ENCODE assay signal across 1 cellular context in the genomic region with DNA sequence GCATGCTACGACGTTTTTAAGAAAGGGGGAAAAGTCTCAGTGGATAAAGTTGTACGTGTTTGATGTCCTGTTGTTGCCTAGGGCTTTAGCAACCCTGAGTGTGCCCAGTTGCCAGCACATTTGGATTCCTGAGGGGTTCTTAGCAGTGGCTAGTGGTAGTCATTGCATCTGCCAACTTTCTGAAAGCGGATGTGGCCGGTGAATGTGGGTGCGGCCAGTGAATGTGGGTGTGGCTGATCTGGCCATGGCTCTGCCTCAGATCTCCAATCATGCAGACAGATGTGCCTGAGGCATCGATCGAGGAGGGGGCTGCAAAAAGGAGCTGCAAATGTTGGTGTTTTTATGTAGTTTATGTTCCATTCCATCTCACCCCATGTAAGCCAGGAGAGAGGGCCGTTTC.
TF ChIP-seq lines count a peak whose summit lies in the region.

No MANE protein-coding gene starts in this region.

TF ChIP-seq in GM23338, 12 proteins besides CTCF, POLR2A, EP300 and RAD21 (continued from another document):
- TF ChIP-seq, protein P1, sequence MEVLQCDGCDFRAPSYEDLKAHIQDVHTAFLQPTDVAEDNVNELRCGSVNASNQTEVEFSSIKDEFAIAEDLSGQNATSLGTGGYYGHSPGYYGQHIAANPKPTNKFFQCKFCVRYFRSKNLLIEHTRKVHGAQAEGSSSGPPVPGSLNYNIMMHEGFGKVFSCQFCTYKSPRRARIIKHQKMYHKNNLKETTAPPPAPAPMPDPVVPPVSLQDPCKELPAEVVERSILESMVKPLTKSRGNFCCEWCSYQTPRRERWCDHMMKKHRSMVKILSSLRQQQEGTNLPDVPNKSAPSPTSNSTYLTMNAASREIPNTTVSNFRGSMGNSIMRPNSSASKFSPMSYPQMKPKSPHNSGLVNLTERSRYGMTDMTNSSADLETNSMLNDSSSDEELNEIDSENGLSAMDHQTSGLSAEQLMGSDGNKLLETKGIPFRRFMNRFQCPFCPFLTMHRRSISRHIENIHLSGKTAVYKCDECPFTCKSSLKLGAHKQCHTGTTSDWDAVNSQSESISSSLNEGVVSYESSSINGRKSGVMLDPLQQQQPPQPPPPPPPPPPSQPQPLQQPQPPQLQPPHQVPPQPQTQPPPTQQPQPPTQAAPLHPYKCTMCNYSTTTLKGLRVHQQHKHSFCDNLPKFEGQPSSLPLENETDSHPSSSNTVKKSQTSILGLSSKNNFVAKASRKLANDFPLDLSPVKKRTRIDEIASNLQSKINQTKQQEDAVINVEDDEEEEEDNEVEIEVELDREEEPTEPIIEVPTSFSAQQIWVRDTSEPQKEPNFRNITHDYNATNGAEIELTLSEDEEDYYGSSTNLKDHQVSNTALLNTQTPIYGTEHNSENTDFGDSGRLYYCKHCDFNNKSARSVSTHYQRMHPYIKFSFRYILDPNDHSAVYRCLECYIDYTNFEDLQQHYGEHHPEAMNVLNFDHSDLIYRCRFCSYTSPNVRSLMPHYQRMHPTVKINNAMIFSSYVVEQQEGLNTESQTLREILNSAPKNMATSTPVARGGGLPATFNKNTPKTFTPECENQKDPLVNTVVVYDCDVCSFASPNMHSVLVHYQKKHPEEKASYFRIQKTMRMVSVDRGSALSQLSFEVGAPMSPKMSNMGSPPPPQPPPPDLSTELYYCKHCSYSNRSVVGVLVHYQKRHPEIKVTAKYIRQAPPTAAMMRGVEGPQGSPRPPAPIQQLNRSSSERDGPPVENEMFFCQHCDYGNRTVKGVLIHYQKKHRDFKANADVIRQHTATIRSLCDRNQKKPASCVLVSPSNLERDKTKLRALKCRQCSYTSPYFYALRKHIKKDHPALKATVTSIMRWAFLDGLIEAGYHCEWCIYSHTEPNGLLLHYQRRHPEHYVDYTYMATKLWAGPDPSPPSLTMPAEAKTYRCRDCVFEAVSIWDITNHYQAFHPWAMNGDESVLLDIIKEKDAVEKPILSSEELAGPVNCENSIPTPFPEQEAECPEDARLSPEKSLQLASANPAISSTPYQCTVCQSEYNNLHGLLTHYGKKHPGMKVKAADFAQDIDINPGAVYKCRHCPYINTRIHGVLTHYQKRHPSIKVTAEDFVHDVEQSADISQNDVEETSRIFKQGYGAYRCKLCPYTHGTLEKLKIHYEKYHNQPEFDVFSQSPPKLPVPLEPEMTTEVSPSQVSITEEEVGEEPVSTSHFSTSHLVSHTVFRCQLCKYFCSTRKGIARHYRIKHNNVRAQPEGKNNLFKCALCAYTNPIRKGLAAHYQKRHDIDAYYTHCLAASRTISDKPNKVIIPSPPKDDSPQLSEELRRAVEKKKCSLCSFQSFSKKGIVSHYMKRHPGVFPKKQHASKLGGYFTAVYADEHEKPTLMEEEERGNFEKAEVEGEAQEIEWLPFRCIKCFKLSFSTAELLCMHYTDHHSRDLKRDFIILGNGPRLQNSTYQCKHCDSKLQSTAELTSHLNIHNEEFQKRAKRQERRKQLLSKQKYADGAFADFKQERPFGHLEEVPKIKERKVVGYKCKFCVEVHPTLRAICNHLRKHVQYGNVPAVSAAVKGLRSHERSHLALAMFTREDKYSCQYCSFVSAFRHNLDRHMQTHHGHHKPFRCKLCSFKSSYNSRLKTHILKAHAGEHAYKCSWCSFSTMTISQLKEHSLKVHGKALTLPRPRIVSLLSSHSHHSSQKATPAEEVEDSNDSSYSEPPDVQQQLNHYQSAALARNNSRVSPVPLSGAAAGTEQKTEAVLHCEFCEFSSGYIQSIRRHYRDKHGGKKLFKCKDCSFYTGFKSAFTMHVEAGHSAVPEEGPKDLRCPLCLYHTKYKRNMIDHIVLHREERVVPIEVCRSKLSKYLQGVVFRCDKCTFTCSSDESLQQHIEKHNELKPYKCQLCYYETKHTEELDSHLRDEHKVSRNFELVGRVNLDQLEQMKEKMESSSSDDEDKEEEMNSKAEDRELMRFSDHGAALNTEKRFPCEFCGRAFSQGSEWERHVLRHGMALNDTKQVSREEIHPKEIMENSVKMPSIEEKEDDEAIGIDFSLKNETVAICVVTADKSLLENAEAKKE (CRISPR knock-in tag; IDR thresholded peaks at IDR 0.05) = no peak
- TF ChIP-seq POLR2AphosphoS5 (IDR thresholded peaks at IDR 0.05; ENCODE audit: low read depth) (no peak), NANOG (IDR thresholded peaks at IDR 0.05; ENCODE audit: borderline replicate concordance) (no peak), ZNF331 (CRISPR knock-in tag; IDR thresholded peaks at IDR 0.05; ENCODE audit: low read depth) (no peak), ZNF114 (CRISPR knock-in tag; IDR thresholded peaks at IDR 0.05) (no peak), CREB1 (CRISPR knock-in tag; IDR thresholded peaks at IDR 0.05; ENCODE audit: low read depth) (no peak), JUNB (IDR thresholded peaks at IDR 0.05; ENCODE audit: unreplicated experiment) (no peak), EZH2phosphoT487 (IDR thresholded peaks at IDR 0.05; ENCODE audit: unreplicated experiment) (no peak)
- TF ChIP-seq, protein P2, sequence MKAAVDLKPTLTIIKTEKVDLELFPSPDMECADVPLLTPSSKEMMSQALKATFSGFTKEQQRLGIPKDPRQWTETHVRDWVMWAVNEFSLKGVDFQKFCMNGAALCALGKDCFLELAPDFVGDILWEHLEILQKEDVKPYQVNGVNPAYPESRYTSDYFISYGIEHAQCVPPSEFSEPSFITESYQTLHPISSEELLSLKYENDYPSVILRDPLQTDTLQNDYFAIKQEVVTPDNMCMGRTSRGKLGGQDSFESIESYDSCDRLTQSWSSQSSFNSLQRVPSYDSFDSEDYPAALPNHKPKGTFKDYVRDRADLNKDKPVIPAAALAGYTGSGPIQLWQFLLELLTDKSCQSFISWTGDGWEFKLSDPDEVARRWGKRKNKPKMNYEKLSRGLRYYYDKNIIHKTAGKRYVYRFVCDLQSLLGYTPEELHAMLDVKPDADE (IDR thresholded peaks at IDR 0.05) = no peak
- TF ChIP-seq, protein P3, sequence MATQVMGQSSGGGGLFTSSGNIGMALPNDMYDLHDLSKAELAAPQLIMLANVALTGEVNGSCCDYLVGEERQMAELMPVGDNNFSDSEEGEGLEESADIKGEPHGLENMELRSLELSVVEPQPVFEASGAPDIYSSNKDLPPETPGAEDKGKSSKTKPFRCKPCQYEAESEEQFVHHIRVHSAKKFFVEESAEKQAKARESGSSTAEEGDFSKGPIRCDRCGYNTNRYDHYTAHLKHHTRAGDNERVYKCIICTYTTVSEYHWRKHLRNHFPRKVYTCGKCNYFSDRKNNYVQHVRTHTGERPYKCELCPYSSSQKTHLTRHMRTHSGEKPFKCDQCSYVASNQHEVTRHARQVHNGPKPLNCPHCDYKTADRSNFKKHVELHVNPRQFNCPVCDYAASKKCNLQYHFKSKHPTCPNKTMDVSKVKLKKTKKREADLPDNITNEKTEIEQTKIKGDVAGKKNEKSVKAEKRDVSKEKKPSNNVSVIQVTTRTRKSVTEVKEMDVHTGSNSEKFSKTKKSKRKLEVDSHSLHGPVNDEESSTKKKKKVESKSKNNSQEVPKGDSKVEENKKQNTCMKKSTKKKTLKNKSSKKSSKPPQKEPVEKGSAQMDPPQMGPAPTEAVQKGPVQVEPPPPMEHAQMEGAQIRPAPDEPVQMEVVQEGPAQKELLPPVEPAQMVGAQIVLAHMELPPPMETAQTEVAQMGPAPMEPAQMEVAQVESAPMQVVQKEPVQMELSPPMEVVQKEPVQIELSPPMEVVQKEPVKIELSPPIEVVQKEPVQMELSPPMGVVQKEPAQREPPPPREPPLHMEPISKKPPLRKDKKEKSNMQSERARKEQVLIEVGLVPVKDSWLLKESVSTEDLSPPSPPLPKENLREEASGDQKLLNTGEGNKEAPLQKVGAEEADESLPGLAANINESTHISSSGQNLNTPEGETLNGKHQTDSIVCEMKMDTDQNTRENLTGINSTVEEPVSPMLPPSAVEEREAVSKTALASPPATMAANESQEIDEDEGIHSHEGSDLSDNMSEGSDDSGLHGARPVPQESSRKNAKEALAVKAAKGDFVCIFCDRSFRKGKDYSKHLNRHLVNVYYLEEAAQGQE (IDR thresholded peaks at IDR 0.05; ENCODE audit: unreplicated experiment) = no peak
